ENCODE assay signal across 1 cellular context in the genomic region with DNA sequence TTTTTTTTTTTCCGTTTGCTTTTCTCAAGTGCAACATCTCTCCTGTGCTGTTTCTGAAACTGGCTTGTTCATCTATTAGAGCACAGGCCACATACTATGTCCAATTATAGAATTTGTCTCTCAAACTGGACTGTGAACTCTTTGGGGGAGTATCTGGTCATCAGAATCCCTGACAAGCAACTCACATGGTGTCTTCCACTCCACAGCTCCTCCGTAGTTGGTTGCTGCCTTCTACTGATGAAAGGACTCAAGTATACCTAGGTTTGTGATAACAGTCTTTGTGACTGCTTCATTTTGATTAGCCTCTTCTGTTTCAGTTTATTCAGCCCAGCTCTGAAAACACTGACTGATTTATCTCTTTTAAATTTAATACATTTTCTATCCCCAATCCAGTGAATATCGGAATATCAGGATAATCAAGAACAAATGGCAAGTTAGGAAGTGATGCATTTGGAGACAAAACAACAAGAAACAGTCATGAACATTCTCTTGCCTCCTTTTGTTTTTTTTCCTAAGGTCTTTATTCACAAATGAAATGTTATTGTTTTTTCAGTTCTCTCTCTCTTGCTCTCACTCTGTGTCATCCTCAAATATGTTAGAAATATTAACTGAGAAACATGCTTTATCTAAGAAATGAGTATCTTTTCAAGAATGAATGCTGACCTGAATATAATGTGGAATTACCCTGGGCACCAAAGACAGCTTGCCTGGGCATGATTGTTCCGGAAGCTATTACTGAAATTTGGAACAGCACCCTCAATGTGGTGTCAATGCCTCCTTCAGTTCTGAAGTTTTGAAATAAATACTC.
A peak's percentile ranks its signal among the peaks of the same experiment; 100 is the strongest.
TF ChIP-seq lines count a peak whose summit lies in the region.

No MANE protein-coding gene starts in this region.

TF ChIP-seq in GM12878, 131 proteins besides CTCF, POLR2A, EP300 and RAD21 (continued from another document):
- TF ChIP-seq, protein P1, sequence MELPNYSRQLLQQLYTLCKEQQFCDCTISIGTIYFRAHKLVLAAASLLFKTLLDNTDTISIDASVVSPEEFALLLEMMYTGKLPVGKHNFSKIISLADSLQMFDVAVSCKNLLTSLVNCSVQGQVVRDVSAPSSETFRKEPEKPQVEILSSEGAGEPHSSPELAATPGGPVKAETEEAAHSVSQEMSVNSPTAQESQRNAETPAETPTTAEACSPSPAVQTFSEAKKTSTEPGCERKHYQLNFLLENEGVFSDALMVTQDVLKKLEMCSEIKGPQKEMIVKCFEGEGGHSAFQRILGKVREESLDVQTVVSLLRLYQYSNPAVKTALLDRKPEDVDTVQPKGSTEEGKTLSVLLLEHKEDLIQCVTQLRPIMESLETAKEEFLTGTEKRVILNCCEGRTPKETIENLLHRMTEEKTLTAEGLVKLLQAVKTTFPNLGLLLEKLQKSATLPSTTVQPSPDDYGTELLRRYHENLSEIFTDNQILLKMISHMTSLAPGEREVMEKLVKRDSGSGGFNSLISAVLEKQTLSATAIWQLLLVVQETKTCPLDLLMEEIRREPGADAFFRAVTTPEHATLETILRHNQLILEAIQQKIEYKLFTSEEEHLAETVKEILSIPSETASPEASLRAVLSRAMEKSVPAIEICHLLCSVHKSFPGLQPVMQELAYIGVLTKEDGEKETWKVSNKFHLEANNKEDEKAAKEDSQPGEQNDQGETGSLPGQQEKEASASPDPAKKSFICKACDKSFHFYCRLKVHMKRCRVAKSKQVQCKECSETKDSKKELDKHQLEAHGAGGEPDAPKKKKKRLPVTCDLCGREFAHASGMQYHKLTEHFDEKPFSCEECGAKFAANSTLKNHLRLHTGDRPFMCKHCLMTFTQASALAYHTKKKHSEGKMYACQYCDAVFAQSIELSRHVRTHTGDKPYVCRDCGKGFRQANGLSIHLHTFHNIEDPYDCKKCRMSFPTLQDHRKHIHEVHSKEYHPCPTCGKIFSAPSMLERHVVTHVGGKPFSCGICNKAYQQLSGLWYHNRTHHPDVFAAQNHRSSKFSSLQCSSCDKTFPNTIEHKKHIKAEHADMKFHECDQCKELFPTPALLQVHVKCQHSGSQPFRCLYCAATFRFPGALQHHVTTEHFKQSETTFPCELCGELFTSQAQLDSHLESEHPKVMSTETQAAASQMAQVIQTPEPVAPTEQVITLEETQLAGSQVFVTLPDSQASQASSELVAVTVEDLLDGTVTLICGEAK (IDR thresholded peaks at IDR 0.05; ENCODE audit: borderline replicate concordance) = peak; percentile 16; the same call in 1 of the 2 replicates
- TF ChIP-seq, protein P2, sequence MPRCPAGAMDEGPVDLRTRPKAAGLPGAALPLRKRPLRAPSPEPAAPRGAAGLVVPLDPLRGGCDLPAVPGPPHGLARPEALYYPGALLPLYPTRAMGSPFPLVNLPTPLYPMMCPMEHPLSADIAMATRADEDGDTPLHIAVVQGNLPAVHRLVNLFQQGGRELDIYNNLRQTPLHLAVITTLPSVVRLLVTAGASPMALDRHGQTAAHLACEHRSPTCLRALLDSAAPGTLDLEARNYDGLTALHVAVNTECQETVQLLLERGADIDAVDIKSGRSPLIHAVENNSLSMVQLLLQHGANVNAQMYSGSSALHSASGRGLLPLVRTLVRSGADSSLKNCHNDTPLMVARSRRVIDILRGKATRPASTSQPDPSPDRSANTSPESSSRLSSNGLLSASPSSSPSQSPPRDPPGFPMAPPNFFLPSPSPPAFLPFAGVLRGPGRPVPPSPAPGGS (IDR thresholded peaks at IDR 0.05; ENCODE audit: borderline replicate concordance, insufficient read depth, low read depth, low read length, poor library complexity, severe bottlenecking) = no peak
- TF ChIP-seq RUNX3 (IDR thresholded peaks at IDR 0.05; ENCODE audit: low read length) = peak; percentile 8; the same call in 1 of the 2 replicates
- no peak for TF ChIP-seq TCF3 (IDR thresholded peaks at IDR 0.05; ENCODE audit: borderline replicate concordance, insufficient read depth, low read depth, low read length)
- TF ChIP-seq IKZF2 (IDR thresholded peaks at IDR 0.05) = peak in 1 of 2 experiments; percentile 56; a peak in 2 of 4 replicates
